16 cellular contexts compared by ENCODE assay signal in genomic region chr5:35860686-35861085, GRCh38. TPM values are rescaled to one million over a fixed set of nuclear protein-coding genes. Genes with fewer than 3 reads are reported as not detected.
DNase-seq lines count a peak whose midpoint lies in the region; ATAC-seq and TF ChIP-seq lines count a peak whose summit lies in the region.
"Had no signal": no experiment of that assay in that cellular context is flagged by ENCODE, and none has a peak within 500 bp of the region (broad histone marks: within the 10 kb centered on the region; RNA-seq: fewer than 3 reads in every experiment).

No MANE protein-coding gene starts in this region.

- peaks cover 19 to 72% (median 50%) of the 10 kb centered on the region in 4 donors for H3K4me1 Mint-ChIP-seq in CD4-positive, CD25-positive, alpha-beta regulatory T cell
- H3K4me1 Mint-ChIP-seq in HFFc6 (ENCODE audit: low read depth), result peaks cover 76% of the 10 kb centered on the region
- peaks cover 88% of the 10 kb centered on the region for H3K4me1 Mint-ChIP-seq in activated naive CD8-positive, alpha-beta T cell (ENCODE audit: low read depth)

- H2AFZ ChIP-seq in mammary epithelial cell (ENCODE audit: low read depth, low read length), result no peak overlapping the region

- peak overlapping the region; percentile 100 for H3K4me3 ChIP-seq in CD4-positive, CD25-positive, alpha-beta regulatory T cell (ENCODE audit: low read depth, low read length)
- H3K4me3 ChIP-seq in mammary epithelial cell (replicated peaks in 1 of 3; ENCODE audit: insufficient read depth in 1 of 3, low read depth in 2 of 3, low read length in 3 of 3), result no peak overlapping the region

- H3K27me3 Mint-ChIP-seq in CD4-positive, CD25-positive, alpha-beta regulatory T cell, result no peaks in the 10 kb centered on the region
- H3K27me3 Mint-ChIP-seq in HFFc6 (ENCODE audit: insufficient read depth), result peaks cover 2% of the 10 kb centered on the region; the same call in 1 of the 2 replicates
- no peaks in the 10 kb centered on the region for H3K27me3 Mint-ChIP-seq in activated naive CD8-positive, alpha-beta T cell

- H4K20me1 ChIP-seq in mammary epithelial cell (ENCODE audit: insufficient read depth, low read length), result no peaks in the 10 kb centered on the region

- H3K36me3 Mint-ChIP-seq in CD4-positive, CD25-positive, alpha-beta regulatory T cell, result peaks cover 75% of the 10 kb centered on the region
- H3K36me3 Mint-ChIP-seq in HFFc6 (ENCODE audit: low read depth), result peaks cover 57% of the 10 kb centered on the region
- H3K36me3 Mint-ChIP-seq in activated naive CD8-positive, alpha-beta T cell, result peaks cover 55% of the 10 kb centered on the region

- no TSS peak for BruUV-seq in mammary epithelial cell (replicated peaks; lab: Mats Ljungman, UMichigan)

- H3K4me2 ChIP-seq in mammary epithelial cell (ENCODE audit: insufficient read depth, low read depth, low read length), result no peak overlapping the region

- intact Hi-C loops in mammary epithelial cell (cut with micrococcal nuclease), result no loop called here

- no peak overlapping the region for H3K27ac ChIP-seq in CD4-positive, CD25-positive, alpha-beta regulatory T cell (ENCODE audit: insufficient read depth, low read length, poor library complexity, severe bottlenecking)
- H3K27ac ChIP-seq in mammary epithelial cell (ENCODE audit: insufficient read depth, low read depth, low read length), result no peak overlapping the region

- no peak for TF ChIP-seq CTCF in HFFc6 (IDR thresholded peaks at IDR 0.05)
- no peak for TF ChIP-seq CTCF in mammary epithelial cell (conservative IDR thresholded peaks at IDR 0.05 in 1 of 2, IDR thresholded peaks at IDR 0.05 in 1 of 2; ENCODE audit: extremely low read depth in 1 of 2, insufficient read depth in 1 of 2, low read depth in 1 of 2, low read length in 2 of 2)
- no peak for TF ChIP-seq CTCF in GM13977 (IDR thresholded peaks at IDR 0.05; ENCODE audit: extremely low read depth, insufficient read depth, missing control alignments)

- H3K27ac Mint-ChIP-seq in CD4-positive, CD25-positive, alpha-beta regulatory T cell, result peak overlapping the region; percentile 67 to 98 (median 85)
- peak overlapping the region; percentile 81 for H3K27ac Mint-ChIP-seq in HFFc6
- peak overlapping the region; percentile 94 for H3K27ac Mint-ChIP-seq in activated naive CD8-positive, alpha-beta T cell

- dilution Hi-C loops in mammary epithelial cell (cut with HindIII; ENCODE audit: low sequenced_read_pairs), result no loop called here

- 100% methylated on average over 1 of the region's 1 CpG for WGBS in mammary epithelial cell (ENCODE audit: low coverage, missing lambda C conversion rate)

- no peaks in the 10 kb centered on the region for H3K79me2 ChIP-seq in mammary epithelial cell (ENCODE audit: insufficient read depth, low read length)

- peaks cover 49% of the 10 kb centered on the region for H3K4me1 ChIP-seq in CD4-positive, CD25-positive, alpha-beta regulatory T cell (ENCODE audit: control insufficient read depth, insufficient read depth, low read length, poor library complexity, severe bottlenecking)
- peaks cover 32% of the 10 kb centered on the region for H3K4me1 ChIP-seq in mammary epithelial cell (ENCODE audit: insufficient read depth, low read length)

- peaks cover 59% of the 10 kb centered on the region for H3K36me3 ChIP-seq in CD4-positive, CD25-positive, alpha-beta regulatory T cell (ENCODE audit: control insufficient read depth, insufficient read depth, low read length)
- H3K36me3 ChIP-seq in mammary epithelial cell (ENCODE audit: insufficient read depth, low read length), result peaks cover 3% of the 10 kb centered on the region

- CTCF ChIA-PET in mammary epithelial cell (lab: Charles Lee; ENCODE audit: low non-redundant PET), result no interaction called here

- ATAC-seq in CD4-positive, CD25-positive, alpha-beta regulatory T cell (ENCODE audit: low read depth in 2 of 2), result no peak

- no peaks in the 10 kb centered on the region for H3K27me3 ChIP-seq in CD4-positive, CD25-positive, alpha-beta regulatory T cell (ENCODE audit: control insufficient read depth, insufficient read depth, low read length)
- no peaks in the 10 kb centered on the region for H3K27me3 ChIP-seq in mammary epithelial cell (ENCODE audit: insufficient read depth, low read length)

- H3K9me3 ChIP-seq in CD4-positive, CD25-positive, alpha-beta regulatory T cell (ENCODE audit: control insufficient read depth in 2 of 2, low read length in 2 of 2), result peaks cover 0 to 4% of the 10 kb centered on the region in 2 experiments
- H3K9me3 ChIP-seq in mammary epithelial cell (replicated peaks; ENCODE audit: insufficient read depth, low read length), result no peaks in the 10 kb centered on the region

- H3K4me3 Mint-ChIP-seq in CD4-positive, CD25-positive, alpha-beta regulatory T cell, result peak overlapping the region; percentile 77 to 95 (median 94)
- peak overlapping the region; percentile 57 for H3K4me3 Mint-ChIP-seq in HFFc6
- peak overlapping the region; percentile 85 for H3K4me3 Mint-ChIP-seq in activated naive CD8-positive, alpha-beta T cell

- in situ Hi-C loops in mammary epithelial cell (cut with MboI; ENCODE audit: low sequenced_read_pairs in 2 of 2), result no loop called here
- in situ Hi-C loops in GM13977 (cut with MboI; ENCODE audit: low pct_unique_long_range_greater_than_20kb, low sequenced_read_pairs, unreplicated experiment), result no loop called here

- peaks cover 0 to 4% (median 2%) of the 10 kb centered on the region in 7 donors for H3K9me3 Mint-ChIP-seq in CD4-positive, CD25-positive, alpha-beta regulatory T cell
- H3K9me3 Mint-ChIP-seq in HFFc6, result no peaks in the 10 kb centered on the region; the same call in 1 of the 2 replicates
- no peaks in the 10 kb centered on the region for H3K9me3 Mint-ChIP-seq in activated naive CD8-positive, alpha-beta T cell (ENCODE audit: low read depth)

- no peak overlapping the region for H3K9ac ChIP-seq in mammary epithelial cell (ENCODE audit: insufficient read depth, low read length)

- DNase-seq in CD4-positive, CD25-positive, alpha-beta regulatory T cell, result no peak
- DNase-seq in HFFc6 (no peak), myocyte (ENCODE audit: low read depth) (peak; percentile 33), mammary epithelial cell (no peak), DMS153 treated with DMSO at 0.1 percent for 48 hours (lab: John Stamatoyannopoulos, UW; ENCODE audit: unreplicated experiment) (no peak), GM13977 (ENCODE audit: low spot score) (no peak), NCI-H1417 (lab: John Stamatoyannopoulos, UW) (no peak)
- DNase-seq: activated effector memory CD4-positive, alpha-beta T cell treated with anti-CD3 and anti-CD28 coated beads, Interleukin-2, amount 50 U/mL, for 16 hours; Calu3; GOT3; islet precursor cell; retina; Right ventricle myocardium superior; stimulated activated CD4-positive, alpha-beta T cell treated with anti-CD3 and anti-CD28 coated beads, Interleukin-4, amount 100 ng/mL, for 4 hours had no signal

RNA-seq across cellular contexts. Expression of gene IL7R, which starts 4.0 kb away (rescaled TPM):
- 394 TPM for total RNA-seq in CD4-positive, CD25-positive, alpha-beta regulatory T cell
- polyA plus RNA-seq in CD4-positive, CD25-positive, alpha-beta regulatory T cell, result 100 to 1,000 TPM; 110 to 311 (median 212) TPM
- 10 to 100 TPM; 37.2 to 63.2 (median 45.2) TPM for total RNA-seq in HFFc6 (2021; fragmentation: NEBNext Ultra II Directional; extraction: Animal tissue kit (Norgen Biotek cat#: 25700))
- total RNA-seq in myocyte, result 0.29 and 2.9 TPM in 2 replicates
- polyA plus RNA-seq in myocyte (2012), result 0.47 TPM
- 1 to 10 TPM; 1.0 to 9.2 TPM for total RNA-seq in mammary epithelial cell
- polyA plus RNA-seq in mammary epithelial cell, result 5.3 TPM
- polyA minus RNA-seq in mammary epithelial cell, result 2.6 TPM
- total RNA-seq: NCI-H460 had no signal
